11 cellular contexts compared by ENCODE assay signal in genomic region chr2:136764397-136765255, GRCh38. TPM values are rescaled to one million over a fixed set of nuclear protein-coding genes. Genes with fewer than 3 reads are reported as not detected.
DNase-seq lines count a peak whose midpoint lies in the region; ATAC-seq and TF ChIP-seq lines count a peak whose summit lies in the region.
"Had no signal": no experiment of that assay in that cellular context is flagged by ENCODE, and none has a peak within 500 bp of the region (broad histone marks: within the 10 kb centered on the region; RNA-seq: fewer than 3 reads in every experiment).

No MANE protein-coding gene starts in this region.

- H3K27ac ChIP-seq in ectodermal cell (ENCODE audit: insufficient read depth, low read depth, low read length, poor library complexity, severe bottlenecking), result no peak overlapping the region
- H3K27ac ChIP-seq in effector memory CD4-positive, alpha-beta T cell (ENCODE audit: insufficient read depth, low read length, poor library complexity, severe bottlenecking), result no peak overlapping the region

- TF ChIP-seq CTCF in nephron progenitor cell (IDR thresholded peaks at IDR 0.05) (no peak), natural killer cell (IDR thresholded peaks at IDR 0.05) (no peak)

- 2% methylated on average over 46 to 47 of the region's 47 CpGs for WGBS in ectodermal cell, 2 experiments

- H3K4me3 ChIP-seq in ectodermal cell (ENCODE audit: insufficient read depth, low read depth, low read length), result peak overlapping the region; percentile 43
- H3K4me3 ChIP-seq in effector memory CD4-positive, alpha-beta T cell (ENCODE audit: insufficient read depth, low read depth, low read length, poor library complexity, severe bottlenecking), result no peak overlapping the region
- H3K4me3 ChIP-seq: K562 had no signal

- intact Hi-C loops in natural killer cell (cut with micrococcal nuclease), result no loop called here

- no peaks in the 10 kb centered on the region for H3K4me1 Mint-ChIP-seq in stimulated activated naive CD8-positive, alpha-beta T cell treated with anti-CD3 and anti-CD28 coated beads, Interleukin-15, Interleukin-2, amounts not matched to agents 100 ng/mL and 50 ng/mL, for 24 hours (ENCODE audit: low read depth)
- H3K4me1 Mint-ChIP-seq in nephron progenitor cell (peaks cover 21% of the 10 kb centered on the region), natural killer cell (no peaks in the 10 kb centered on the region)

- H3K27me3 ChIP-seq in ectodermal cell (ENCODE audit: control insufficient read depth, insufficient read depth, low read length, poor library complexity, severe bottlenecking), result peaks cover 74% of the 10 kb centered on the region
- peaks cover 6% of the 10 kb centered on the region for H3K27me3 ChIP-seq in effector memory CD4-positive, alpha-beta T cell (replicated peaks; ENCODE audit: control insufficient read depth, insufficient read depth, low read length, poor library complexity, severe bottlenecking)

- H3K27ac Mint-ChIP-seq in stimulated activated naive CD8-positive, alpha-beta T cell treated with anti-CD3 and anti-CD28 coated beads, Interleukin-15, Interleukin-2, amounts not matched to agents 100 ng/mL and 50 ng/mL, for 24 hours, result no peak overlapping the region
- H3K27ac Mint-ChIP-seq in nephron progenitor cell (no peak overlapping the region), natural killer cell (no peak overlapping the region)
- H3K27ac Mint-ChIP-seq: naive B cell had no signal

- peak overlapping the region; percentile 31 for H3K4me3 Mint-ChIP-seq in stimulated activated naive CD8-positive, alpha-beta T cell treated with anti-CD3 and anti-CD28 coated beads, Interleukin-15, Interleukin-2, amounts not matched to agents 100 ng/mL and 50 ng/mL, for 24 hours
- H3K4me3 Mint-ChIP-seq in nephron progenitor cell (peak overlapping the region; percentile 88), natural killer cell (no peak overlapping the region)
- H3K4me3 Mint-ChIP-seq: central memory CD8-positive, alpha-beta T cell had no signal

- H3K4me1 ChIP-seq in ectodermal cell (ENCODE audit: control insufficient read depth, insufficient read depth, low read length), result peaks cover 16% of the 10 kb centered on the region
- no peaks in the 10 kb centered on the region for H3K4me1 ChIP-seq in effector memory CD4-positive, alpha-beta T cell (ENCODE audit: control insufficient read depth, insufficient read depth, low read length, poor library complexity, severe bottlenecking)

- H3K36me3 ChIP-seq in ectodermal cell (ENCODE audit: control insufficient read depth, insufficient read depth, low read length), result no peaks in the 10 kb centered on the region
- H3K36me3 ChIP-seq in effector memory CD4-positive, alpha-beta T cell (ENCODE audit: control insufficient read depth, insufficient read depth, low read length), result no peaks in the 10 kb centered on the region

- no peaks in the 10 kb centered on the region for H3K9me3 Mint-ChIP-seq in stimulated activated naive CD8-positive, alpha-beta T cell treated with anti-CD3 and anti-CD28 coated beads, Interleukin-15, Interleukin-2, amounts not matched to agents 100 ng/mL and 50 ng/mL, for 24 hours
- H3K9me3 Mint-ChIP-seq in nephron progenitor cell (peaks cover 4% of the 10 kb centered on the region), natural killer cell (peaks cover 0 to 7% of the 10 kb centered on the region in 2 donors)
- H3K9me3 Mint-ChIP-seq: central memory CD8-positive, alpha-beta T cell had no signal

- no peak for ATAC-seq in stimulated activated naive CD8-positive, alpha-beta T cell treated with anti-CD3 and anti-CD28 coated beads, Interleukin-15, Interleukin-2, amounts not matched to agents 100 U/mL and 50 U/mL, for 24 hours
- ATAC-seq in HG03521 (IDR thresholded peaks at IDR 0.05; ENCODE audit: unreplicated experiment) (no peak), GM21423 (IDR thresholded peaks at IDR 0.05; ENCODE audit: unreplicated experiment) (no peak), natural killer cell (no peak)
- ATAC-seq: K562 had no signal

- no peaks in the 10 kb centered on the region for H3K36me3 Mint-ChIP-seq in stimulated activated naive CD8-positive, alpha-beta T cell treated with anti-CD3 and anti-CD28 coated beads, Interleukin-15, Interleukin-2, amounts not matched to agents 100 ng/mL and 50 ng/mL, for 24 hours (ENCODE audit: low read depth)
- H3K36me3 Mint-ChIP-seq in nephron progenitor cell (ENCODE audit: low read depth), result no peaks in the 10 kb centered on the region
- H3K36me3 Mint-ChIP-seq in natural killer cell, result peaks cover 8% of the 10 kb centered on the region

- H3K27me3 Mint-ChIP-seq in stimulated activated naive CD8-positive, alpha-beta T cell treated with anti-CD3 and anti-CD28 coated beads, Interleukin-15, Interleukin-2, amounts not matched to agents 100 ng/mL and 50 ng/mL, for 24 hours, result peaks cover 76% of the 10 kb centered on the region
- H3K27me3 Mint-ChIP-seq in nephron progenitor cell (ENCODE audit: low read depth, poor library complexity) (peaks cover 96% of the 10 kb centered on the region), natural killer cell (ENCODE audit: low read depth in 2 of 2) (peaks cover 22 to 51% of the 10 kb centered on the region in 2 donors)

- H3K9me3 ChIP-seq in ectodermal cell (ENCODE audit: control insufficient read depth, low read length), result no peaks in the 10 kb centered on the region
- H3K9me3 ChIP-seq in effector memory CD4-positive, alpha-beta T cell (ENCODE audit: control insufficient read depth, low read length), result no peaks in the 10 kb centered on the region

- no peak for DNase-seq in stimulated activated naive CD8-positive, alpha-beta T cell treated with anti-CD3 and anti-CD28 coated beads, Interleukin-15, Interleukin-2, amounts not matched to agents 100 U/mL and 50 U/mL, for 24 hours
- DNase-seq in nephron progenitor cell (peak; percentile 39), natural killer cell (no peak)
- DNase-seq in effector memory CD4-positive, alpha-beta T cell, result no peak
- DNase-seq: naive B cell had no signal

RNA-seq across cellular contexts. Expression of gene THSD7B, which starts 0.7 kb away (rescaled TPM):
- polyA plus RNA-seq in ectodermal cell (2013, experiment 1 of 4), result 0.31 TPM
- polyA plus RNA-seq in ectodermal cell (2013, experiment 2 of 4), result 0.23 TPM
- polyA plus RNA-seq in ectodermal cell (2013, experiment 3 of 4), result 0.53 TPM
- polyA plus RNA-seq in ectodermal cell (2013, experiment 4 of 4), result 0.77 TPM
- total RNA-seq in natural killer cell, result not detected
- total RNA-seq: K562 had no signal
- polyA plus RNA-seq: K562 had no signal
